Comparison of ENCODE assay signal across 12 cellular contexts in genomic region chr3:129599073-129599472, GRCh38. TPM values are rescaled to one million over a fixed set of nuclear protein-coding genes. Genes with fewer than 3 reads are reported as not detected.
A peak's percentile ranks its signal among the peaks of the same experiment; 100 is the strongest.
DNase-seq lines count a peak whose midpoint lies in the region; ATAC-seq, FAIRE-seq and TF ChIP-seq lines count a peak whose summit lies in the region.
"Had no signal": no experiment of that assay in that cellular context is flagged by ENCODE, and none has a peak within 500 bp of the region (broad histone marks: within the 10 kb centered on the region; RNA-seq: fewer than 3 reads in every experiment).

No MANE protein-coding gene starts in this region.

- no peaks in the 10 kb centered on the region for H3K27me3 Mint-ChIP-seq in astrocyte (ENCODE audit: low read depth, unreplicated experiment)
- H3K27me3 Mint-ChIP-seq in activated CD4-positive, alpha-beta T cell treated with anti-CD3 and anti-CD28 coated beads for 36 hours: peaks cover 2% of the 10 kb centered on the region
- H3K27me3 Mint-ChIP-seq: central memory CD8-positive, alpha-beta T cell had no signal

- 87% methylated on average over 19 of the region's 19 CpGs for WGBS in GM23248 (ENCODE audit: low coverage in 1 of 2, low lambda C conversion rate in 2 of 2, missing lambda C conversion rate in 2 of 2), 2 experiments
- WGBS in smooth muscle cell (ENCODE audit: low lambda C conversion rate): 84% methylated on average over 19 of the region's 19 CpGs
- WGBS in hepatocyte (ENCODE audit: low lambda C conversion rate, missing lambda C conversion rate): 93% methylated on average over 19 of the region's 19 CpGs

- H3F3A ChIP-seq in GM23248 (ENCODE audit: insufficient read depth) (peaks cover 30% of the 10 kb centered on the region), smooth muscle cell (ENCODE audit: low read depth) (peaks cover 20% of the 10 kb centered on the region)

- H3K4me3 Mint-ChIP-seq in astrocyte (ENCODE audit: unreplicated experiment): no peak overlapping the region
- H3K4me3 Mint-ChIP-seq in activated CD4-positive, alpha-beta T cell treated with anti-CD3 and anti-CD28 coated beads for 36 hours: no peak overlapping the region
- H3K4me3 Mint-ChIP-seq: central memory CD8-positive, alpha-beta T cell; T-helper 1 cell treated with Interleukin-12 subunit alpha and Interleukin-12 subunit beta and Interleukin-4 antibody, amounts not matched to agents 30 μg/mL and 1 μg/mL, for 36 hours had no signal

- CTCF ChIA-PET in activated CD4-positive, alpha-beta T cell treated with anti-CD3 and anti-CD28 coated beads for 36 hours (lab: Charles Lee): no interaction called here

- H3K36me3 Mint-ChIP-seq in astrocyte (ENCODE audit: low read depth, unreplicated experiment): peaks cover 2% of the 10 kb centered on the region
- H3K36me3 Mint-ChIP-seq in activated CD4-positive, alpha-beta T cell treated with anti-CD3 and anti-CD28 coated beads for 36 hours (ENCODE audit: low read depth): no peaks in the 10 kb centered on the region

- in situ Hi-C loops in GM23248 (cut with MboI): no loop called here

- DNase-seq in GM23248: peak; percentile 13
- no peak for DNase-seq in astrocyte (ENCODE audit: low read depth)
- DNase-seq in smooth muscle cell (lab: John Stamatoyannopoulos, UW; ENCODE audit: unreplicated experiment): no peak
- no peak for DNase-seq in activated CD4-positive, alpha-beta T cell treated with anti-CD3 and anti-CD28 coated beads for 36 hours
- no peak for DNase-seq in hepatocyte (ENCODE audit: low spot score)
- no peak for DNase-seq in left colon
- DNase-seq in NCI-H526 (lab: John Stamatoyannopoulos, UW): no peak
- DNase-seq: activated CD4-positive, alpha-beta T cell treated with anti-CD3 and anti-CD28 coated beads, Interleukin-2, amount 50 U/mL, for 1 hour; NCI-H187 had no signal

- H3K27me3 ChIP-seq in GM23248 (replicated peaks; ENCODE audit: insufficient read depth) (no peaks in the 10 kb centered on the region), astrocyte (ENCODE audit: insufficient read depth, low read length) (no peaks in the 10 kb centered on the region), layer of hippocampus (ENCODE audit: control insufficient read depth, insufficient read depth, low read length) (no peaks in the 10 kb centered on the region), smooth muscle cell (ENCODE audit: low read depth) (no peaks in the 10 kb centered on the region), hepatocyte (no peaks in the 10 kb centered on the region)

- peaks cover 89% of the 10 kb centered on the region for H3K79me2 ChIP-seq in GM23248 (ENCODE audit: insufficient read depth)
- peaks cover 89% of the 10 kb centered on the region for H3K79me2 ChIP-seq in astrocyte (ENCODE audit: insufficient read depth, low read length)
- peaks cover 91% of the 10 kb centered on the region for H3K79me2 ChIP-seq in smooth muscle cell (ENCODE audit: low read depth)
- H3K79me2 ChIP-seq in hepatocyte: peaks cover 22% of the 10 kb centered on the region

- H3K4me1 Mint-ChIP-seq in astrocyte (ENCODE audit: low read depth, unreplicated experiment): peaks cover 78% of the 10 kb centered on the region
- peaks cover 5% of the 10 kb centered on the region for H3K4me1 Mint-ChIP-seq in activated CD4-positive, alpha-beta T cell treated with anti-CD3 and anti-CD28 coated beads for 36 hours

- peaks cover 62% of the 10 kb centered on the region for H3K4me1 ChIP-seq in GM23248 (ENCODE audit: insufficient read depth)
- H3K4me1 ChIP-seq in astrocyte (ENCODE audit: insufficient read depth, low read length): peaks cover 63% of the 10 kb centered on the region
- peaks cover 48% of the 10 kb centered on the region for H3K4me1 ChIP-seq in smooth muscle cell (ENCODE audit: low read depth)
- peaks cover 50% of the 10 kb centered on the region for H3K4me1 ChIP-seq in hepatocyte (ENCODE audit: insufficient read depth)

- no peaks in the 10 kb centered on the region for H3K9me2 ChIP-seq in GM23248 (ENCODE audit: insufficient read depth)
- no peaks in the 10 kb centered on the region for H3K9me2 ChIP-seq in hepatocyte (replicated peaks; ENCODE audit: insufficient read depth)

- FAIRE-seq in astrocyte (lab: Jason Lieb, UNC): no peak

- peak overlapping the region; percentile 86 for H3K27ac Mint-ChIP-seq in astrocyte (ENCODE audit: unreplicated experiment)
- H3K27ac Mint-ChIP-seq in activated CD4-positive, alpha-beta T cell treated with anti-CD3 and anti-CD28 coated beads for 36 hours: no peak overlapping the region
- H3K27ac Mint-ChIP-seq: T-helper 1 cell treated with Interleukin-12 subunit alpha and Interleukin-12 subunit beta and Interleukin-4 antibody, amounts not matched to agents 30 μg/mL and 1 μg/mL, for 36 hours had no signal

- POLR2A ChIA-PET in activated CD4-positive, alpha-beta T cell treated with anti-CD3 and anti-CD28 coated beads for 36 hours (lab: Charles Lee): interaction anchor here (0.6 kb wide), 1 partner anchor 27 kb away, joined by 3 read pairs; no protein-coding TSS in a partner anchor

- H3K4me2 ChIP-seq in GM23248 (ENCODE audit: unreplicated experiment) (peak overlapping the region; percentile 16), astrocyte (ENCODE audit: low read length) (peak overlapping the region; percentile 75), smooth muscle cell (peak overlapping the region; percentile 47), hepatocyte (no peak overlapping the region)

- H4K20me1 ChIP-seq in GM23248 (ENCODE audit: insufficient read depth): no peaks in the 10 kb centered on the region
- H4K20me1 ChIP-seq in astrocyte (ENCODE audit: insufficient read depth, low read length): peaks cover 30% of the 10 kb centered on the region
- H4K20me1 ChIP-seq in smooth muscle cell (ENCODE audit: low read depth): peaks cover 39% of the 10 kb centered on the region
- H4K20me1 ChIP-seq in hepatocyte (ENCODE audit: insufficient read depth, poor library complexity, severe bottlenecking): peaks cover 3% of the 10 kb centered on the region

- intact Hi-C loops in activated CD4-positive, alpha-beta T cell treated with anti-CD3 and anti-CD28 coated beads for 36 hours (cut with DNase I, micrococcal nuclease): no loop called here
- intact Hi-C loops in left colon (cut with DNase I, micrococcal nuclease): no loop called here

- H3K9ac ChIP-seq in GM23248 (peak overlapping the region; percentile 9; the same call in 1 of the 2 replicates), astrocyte (ENCODE audit: low read length) (peak overlapping the region; percentile 52), smooth muscle cell (ENCODE audit: low read depth) (no peak overlapping the region)

- no peak for ATAC-seq in activated CD4-positive, alpha-beta T cell treated with anti-CD3 and anti-CD28 coated beads for 36 hours
- no peak for ATAC-seq in left colon

- H3K9me3 ChIP-seq in GM23248 (ENCODE audit: low read depth): no peaks in the 10 kb centered on the region
- no peaks in the 10 kb centered on the region for H3K9me3 ChIP-seq in astrocyte (ENCODE audit: insufficient read depth, low read depth, low read length)
- no peaks in the 10 kb centered on the region for H3K9me3 ChIP-seq in smooth muscle cell (replicated peaks; ENCODE audit: low read depth)
- H3K9me3 ChIP-seq in hepatocyte (ENCODE audit: low read depth): no peaks in the 10 kb centered on the region

- no peaks in the 10 kb centered on the region for H3K9me3 Mint-ChIP-seq in astrocyte (ENCODE audit: unreplicated experiment)
- H3K9me3 Mint-ChIP-seq in activated CD4-positive, alpha-beta T cell treated with anti-CD3 and anti-CD28 coated beads for 36 hours (ENCODE audit: low read depth): no peaks in the 10 kb centered on the region
- H3K9me3 Mint-ChIP-seq: central memory CD8-positive, alpha-beta T cell; T-helper 1 cell treated with Interleukin-12 subunit alpha and Interleukin-12 subunit beta and Interleukin-4 antibody, amounts not matched to agents 30 μg/mL and 1 μg/mL, for 36 hours had no signal

- no peak for TF ChIP-seq CTCF in astrocyte (IDR thresholded peaks at IDR 0.05; ENCODE audit: insufficient read depth, low read depth, low read length)
- no peak for TF ChIP-seq CTCF in smooth muscle cell (IDR thresholded peaks at IDR 0.05; ENCODE audit: borderline replicate concordance, insufficient read depth, poor library complexity, severe bottlenecking)
- no peak for TF ChIP-seq CTCF in hepatocyte (IDR thresholded peaks at IDR 0.05; ENCODE audit: poor library complexity)

- H3K27ac ChIP-seq in GM23248 (peak overlapping the region; percentile 93), astrocyte (ENCODE audit: low read depth, low read length) (peak overlapping the region; percentile 64), layer of hippocampus (ENCODE audit: low read depth, low read length) (peak overlapping the region; percentile 95), smooth muscle cell (ENCODE audit: low read depth) (peak overlapping the region; percentile 87), hepatocyte (no peak overlapping the region)

- H3K36me3 ChIP-seq in GM23248 (ENCODE audit: low read depth) (no peaks in the 10 kb centered on the region), astrocyte (ENCODE audit: insufficient read depth, low read length) (no peaks in the 10 kb centered on the region), smooth muscle cell (ENCODE audit: low read depth) (no peaks in the 10 kb centered on the region), hepatocyte (replicated peaks; ENCODE audit: insufficient read depth, low read depth) (no peaks in the 10 kb centered on the region)

- H3K4me3 ChIP-seq in GM23248 (no peak overlapping the region), astrocyte (ENCODE audit: insufficient read depth, low read depth, low read length) (peak overlapping the region; percentile 16), smooth muscle cell (no peak overlapping the region), hepatocyte (no peak overlapping the region)

- H2AFZ ChIP-seq in GM23248: no peak overlapping the region
- no peak overlapping the region for H2AFZ ChIP-seq in astrocyte (ENCODE audit: low read depth, low read length)
- no peak overlapping the region for H2AFZ ChIP-seq in smooth muscle cell (ENCODE audit: low read depth)
- no peak overlapping the region for H2AFZ ChIP-seq in hepatocyte

RNA-seq across cellular contexts. Expression of gene PLXND1, which starts 7.4 kb away (rescaled TPM):
- 67.2 and 83.0 TPM in 2 replicates for total RNA-seq in GM23248 (2014; rRNA removed; shearing (Covaris generic))
- polyA plus RNA-seq in GM23248 (2016; fragmentation: Nextera tagmentation; extraction: Ambion mirVana) (35.7 and 37.4 TPM in 2 replicates), smooth muscle cell (75.8 and 130 TPM in 2 replicates), hepatocyte (24.9 and 36.3 TPM in 2 replicates)
- total RNA-seq in astrocyte (184 and 188 TPM in 2 replicates), smooth muscle cell (71.2 and 94.3 TPM in 2 replicates), hepatocyte (22.0 and 45.3 TPM in 2 replicates), left colon (10 to 100 TPM; 16.5 to 38.8 TPM)
- 1 to 10 TPM; 3.1 to 4.6 TPM for total RNA-seq in activated CD4-positive, alpha-beta T cell treated with anti-CD3 and anti-CD28 coated beads for 36 hours

RNA-seq across cellular contexts. Expression of gene H1-8, which starts 56.1 kb away (rescaled TPM):
- total RNA-seq in GM23248 (2014; rRNA removed; shearing (Covaris generic)): not detected in 2 replicates
- polyA plus RNA-seq in GM23248 (2016; fragmentation: Nextera tagmentation; extraction: Ambion mirVana) (not detected in 2 replicates), smooth muscle cell (not detected in 2 replicates), hepatocyte (not detected in 2 replicates)
- total RNA-seq in astrocyte (not detected in 2 replicates), smooth muscle cell (not detected in 2 replicates), hepatocyte (not detected in 2 replicates), left colon (not detected)
- total RNA-seq in activated CD4-positive, alpha-beta T cell treated with anti-CD3 and anti-CD28 coated beads for 36 hours: not detected
